Comparison of ENCODE assay signal across 11 cellular contexts in the genomic region with DNA sequence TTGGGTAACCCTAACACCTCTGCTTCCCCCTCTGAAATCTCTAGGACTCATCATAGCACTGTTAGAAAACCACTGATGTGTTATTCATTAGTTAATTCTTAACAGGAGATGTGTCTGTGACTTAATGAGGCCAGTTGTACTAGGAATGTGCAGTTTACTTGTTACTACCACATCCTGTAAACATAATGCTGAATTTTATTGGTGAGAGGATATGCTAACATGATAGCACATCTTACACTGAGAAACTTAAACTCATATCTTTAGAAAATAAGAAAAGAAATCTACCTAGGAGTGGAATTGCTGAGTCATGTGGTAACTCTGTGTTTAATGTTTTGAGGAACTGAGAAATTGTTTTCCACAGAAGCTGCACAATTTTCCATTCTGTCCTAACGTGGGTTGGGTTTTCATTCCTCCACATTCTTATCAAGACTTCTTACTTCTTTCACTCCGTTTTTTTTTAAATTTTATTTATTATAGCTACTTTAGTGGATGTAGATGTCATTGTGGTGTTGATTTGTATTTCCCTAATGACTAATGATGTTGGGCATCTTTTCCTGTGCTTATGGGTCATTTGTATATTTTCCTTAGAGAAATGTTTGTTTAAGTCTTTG.
DNase-seq lines count a peak whose midpoint lies in the region; ATAC-seq and TF ChIP-seq lines count a peak whose summit lies in the region.
"Had no signal": no experiment of that assay in that cellular context is flagged by ENCODE, and none has a peak within 500 bp of the region (broad histone marks: within the 10 kb centered on the region; RNA-seq: fewer than 3 reads in every experiment).

No MANE protein-coding gene starts in this region.

- ATAC-seq in HG02759 (IDR thresholded peaks at IDR 0.05; ENCODE audit: unreplicated experiment) (peak; percentile 63), memory B cell (ENCODE audit: low read depth) (peak; percentile 32)

- TF ChIP-seq CTCF in GM12865 (IDR thresholded peaks at IDR 0.05; ENCODE audit: insufficient read depth, low read depth, low read length, missing control alignments), result no peak

- H3K36me3 Mint-ChIP-seq in T-helper 2 cell treated with Interferon-gamma antibody and Interleukin-4, amounts not matched to agents 5 μg/mL and 100 μg/mL, for 36 hours (ENCODE audit: low read depth), result peaks cover 28% of the 10 kb centered on the region
- H3K36me3 Mint-ChIP-seq in memory B cell, result peaks cover 9% of the 10 kb centered on the region

- no peak overlapping the region for H3K4me3 ChIP-seq in GM12865 (ENCODE audit: low read depth, low read length)

- DNase-seq in GM12865 (ENCODE audit: low read depth) (peak; percentile 30), memory B cell (ENCODE audit: low spot score in 2 of 2) (no peak), LoVo (ENCODE audit: low spot score) (no peak), islet precursor cell (no peak), NCI-H1105 treated with DMSO at 0.1 percent for 48 hours (lab: John Stamatoyannopoulos, UW) (no peak)
- no peak for DNase-seq in T-helper 2 cell treated with Interferon-gamma antibody and Interleukin-4, amounts not matched to agents 5 μg/mL and 100 μg/mL, for 36 hours (ENCODE audit: low spot score)
- DNase-seq in stimulated activated CD4-positive, alpha-beta T cell treated with anti-CD3 and anti-CD28 coated beads, Interleukin-4, amount 100 ng/mL, for 4 hours, result no peak
- DNase-seq: H7; kidney; stimulated activated naive CD4-positive, alpha-beta T cell treated with Interleukin-2 at 50 U/mL for 16 hours had no signal

- H3K27me3 Mint-ChIP-seq in T-helper 2 cell treated with Interferon-gamma antibody and Interleukin-4, amounts not matched to agents 5 μg/mL and 100 μg/mL, for 36 hours (ENCODE audit: low read depth), result no peaks in the 10 kb centered on the region
- no peaks in the 10 kb centered on the region for H3K27me3 Mint-ChIP-seq in memory B cell

- no peaks in the 10 kb centered on the region for H3K9me3 Mint-ChIP-seq in T-helper 2 cell treated with Interferon-gamma antibody and Interleukin-4, amounts not matched to agents 5 μg/mL and 100 μg/mL, for 36 hours
- H3K9me3 Mint-ChIP-seq in memory B cell, result peaks cover 3% of the 10 kb centered on the region

- peaks cover 7% of the 10 kb centered on the region for H3K4me1 Mint-ChIP-seq in T-helper 2 cell treated with Interferon-gamma antibody and Interleukin-4, amounts not matched to agents 5 μg/mL and 100 μg/mL, for 36 hours (ENCODE audit: low read depth)
- peaks cover 10% of the 10 kb centered on the region for H3K4me1 Mint-ChIP-seq in memory B cell

- H3K4me3 Mint-ChIP-seq in T-helper 2 cell treated with Interferon-gamma antibody and Interleukin-4, amounts not matched to agents 5 μg/mL and 100 μg/mL, for 36 hours, result no peak overlapping the region
- no peak overlapping the region for H3K4me3 Mint-ChIP-seq in memory B cell

- H3K27ac Mint-ChIP-seq in T-helper 2 cell treated with Interferon-gamma antibody and Interleukin-4, amounts not matched to agents 5 μg/mL and 100 μg/mL, for 36 hours, result peak overlapping the region; percentile 31
- H3K27ac Mint-ChIP-seq in memory B cell, result peak overlapping the region; percentile 50
